1 cellular context compared by ENCODE assay signal in the genomic region with DNA sequence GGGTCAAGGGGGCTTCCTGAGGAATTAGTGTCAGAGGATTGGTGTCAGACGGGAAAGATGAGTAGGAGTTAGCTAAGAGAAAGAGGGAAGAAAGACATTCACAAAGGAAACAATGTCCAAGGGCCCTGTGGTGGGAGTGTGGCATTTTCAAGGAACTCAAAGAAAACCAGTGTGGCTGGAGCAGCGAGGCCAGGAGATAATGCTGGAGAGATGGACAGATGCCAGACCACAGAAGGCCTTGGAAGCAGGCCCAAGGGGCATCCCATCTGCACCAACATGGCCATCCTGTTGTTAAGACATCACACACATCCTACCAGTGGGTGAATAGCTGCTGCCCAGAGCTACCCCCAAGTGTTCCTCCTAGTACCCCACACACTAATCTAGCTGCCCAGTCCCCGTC.
TF ChIP-seq lines count a peak whose summit lies in the region.

No MANE protein-coding gene starts in this region.

TF ChIP-seq in SK-N-SH treated with all-trans-retinoic acid at 6 μM for 48 hours, 23 proteins besides CTCF, POLR2A, EP300 and RAD21 (continued from another document):
- no peak for TF ChIP-seq GLIS3 (CRISPR knock-in tag; IDR thresholded peaks at IDR 0.05)
- TF ChIP-seq PPARA (CRISPR knock-in tag; IDR thresholded peaks at IDR 0.05; ENCODE audit: borderline replicate concordance): no peak
- TF ChIP-seq TCF4 (CRISPR knock-in tag; IDR thresholded peaks at IDR 0.05; ENCODE audit: borderline replicate concordance): no peak
- TF ChIP-seq, protein P1, sequence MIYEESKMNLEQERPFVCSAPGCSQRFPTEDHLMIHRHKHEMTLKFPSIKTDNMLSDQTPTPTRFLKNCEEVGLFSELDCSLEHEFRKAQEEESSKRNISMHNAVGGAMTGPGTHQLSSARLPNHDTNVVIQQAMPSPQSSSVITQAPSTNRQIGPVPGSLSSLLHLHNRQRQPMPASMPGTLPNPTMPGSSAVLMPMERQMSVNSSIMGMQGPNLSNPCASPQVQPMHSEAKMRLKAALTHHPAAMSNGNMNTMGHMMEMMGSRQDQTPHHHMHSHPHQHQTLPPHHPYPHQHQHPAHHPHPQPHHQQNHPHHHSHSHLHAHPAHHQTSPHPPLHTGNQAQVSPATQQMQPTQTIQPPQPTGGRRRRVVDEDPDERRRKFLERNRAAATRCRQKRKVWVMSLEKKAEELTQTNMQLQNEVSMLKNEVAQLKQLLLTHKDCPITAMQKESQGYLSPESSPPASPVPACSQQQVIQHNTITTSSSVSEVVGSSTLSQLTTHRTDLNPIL (CRISPR knock-in tag; IDR thresholded peaks at IDR 0.05; ENCODE audit: low read depth): no peak
- TF ChIP-seq ZNF565 (CRISPR knock-in tag; conservative IDR thresholded peaks at IDR 0.05; ENCODE audit: low read depth): no peak
- TF ChIP-seq ZNF8 (CRISPR knock-in tag; IDR thresholded peaks at IDR 0.05): no peak
- TF ChIP-seq ARNTL (CRISPR knock-in tag; IDR thresholded peaks at IDR 0.05; ENCODE audit: borderline replicate concordance, low read depth): no peak
- TF ChIP-seq ISL1 (CRISPR knock-in tag; IDR thresholded peaks at IDR 0.05): no peak
- TF ChIP-seq, protein P2, sequence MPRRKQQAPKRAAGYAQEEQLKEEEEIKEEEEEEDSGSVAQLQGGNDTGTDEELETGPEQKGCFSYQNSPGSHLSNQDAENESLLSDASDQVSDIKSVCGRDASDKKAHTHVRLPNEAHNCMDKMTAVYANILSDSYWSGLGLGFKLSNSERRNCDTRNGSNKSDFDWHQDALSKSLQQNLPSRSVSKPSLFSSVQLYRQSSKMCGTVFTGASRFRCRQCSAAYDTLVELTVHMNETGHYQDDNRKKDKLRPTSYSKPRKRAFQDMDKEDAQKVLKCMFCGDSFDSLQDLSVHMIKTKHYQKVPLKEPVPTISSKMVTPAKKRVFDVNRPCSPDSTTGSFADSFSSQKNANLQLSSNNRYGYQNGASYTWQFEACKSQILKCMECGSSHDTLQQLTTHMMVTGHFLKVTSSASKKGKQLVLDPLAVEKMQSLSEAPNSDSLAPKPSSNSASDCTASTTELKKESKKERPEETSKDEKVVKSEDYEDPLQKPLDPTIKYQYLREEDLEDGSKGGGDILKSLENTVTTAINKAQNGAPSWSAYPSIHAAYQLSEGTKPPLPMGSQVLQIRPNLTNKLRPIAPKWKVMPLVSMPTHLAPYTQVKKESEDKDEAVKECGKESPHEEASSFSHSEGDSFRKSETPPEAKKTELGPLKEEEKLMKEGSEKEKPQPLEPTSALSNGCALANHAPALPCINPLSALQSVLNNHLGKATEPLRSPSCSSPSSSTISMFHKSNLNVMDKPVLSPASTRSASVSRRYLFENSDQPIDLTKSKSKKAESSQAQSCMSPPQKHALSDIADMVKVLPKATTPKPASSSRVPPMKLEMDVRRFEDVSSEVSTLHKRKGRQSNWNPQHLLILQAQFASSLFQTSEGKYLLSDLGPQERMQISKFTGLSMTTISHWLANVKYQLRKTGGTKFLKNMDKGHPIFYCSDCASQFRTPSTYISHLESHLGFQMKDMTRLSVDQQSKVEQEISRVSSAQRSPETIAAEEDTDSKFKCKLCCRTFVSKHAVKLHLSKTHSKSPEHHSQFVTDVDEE (CRISPR knock-in tag; IDR thresholded peaks at IDR 0.05): no peak
- no peak for TF ChIP-seq OSR1 (CRISPR knock-in tag; IDR thresholded peaks at IDR 0.05)
- no peak for TF ChIP-seq ESRRG (CRISPR knock-in tag; IDR thresholded peaks at IDR 0.05)
- no peak for TF ChIP-seq ZC3H10 (CRISPR knock-in tag; IDR thresholded peaks at IDR 0.05)
- no peak for TF ChIP-seq ZNF70 (CRISPR knock-in tag; IDR thresholded peaks at IDR 0.05)
- no peak for TF ChIP-seq CSDC2 (CRISPR knock-in tag; IDR thresholded peaks at IDR 0.05)
